In the genomic region with DNA sequence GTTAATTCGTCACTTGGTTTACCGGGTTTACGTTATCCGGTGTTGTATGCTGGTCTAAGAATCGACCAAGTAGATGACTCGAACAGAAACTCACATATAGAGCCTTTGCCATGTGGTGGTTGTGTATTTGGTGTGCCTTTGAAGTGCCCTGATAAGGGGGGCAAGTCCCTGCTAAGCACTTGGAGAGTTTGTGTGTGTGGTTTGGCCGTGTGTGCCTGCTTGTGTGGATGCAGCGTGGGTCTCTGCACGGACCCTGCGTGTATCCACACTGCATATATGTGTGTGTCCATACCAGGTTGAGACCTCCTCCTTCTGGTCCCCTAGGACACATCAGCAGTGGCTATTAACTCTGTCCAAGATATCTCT, we compare ENCODE assay signal across 19 cellular contexts. TPM values are rescaled to one million over a fixed set of nuclear protein-coding genes. Genes with fewer than 3 reads are reported as not detected.
DNase-seq lines count a peak whose midpoint lies in the region; ATAC-seq and TF ChIP-seq lines count a peak whose summit lies in the region.
"Had no signal": no experiment of that assay in that cellular context is flagged by ENCODE, and none has a peak within 500 bp of the region (broad histone marks: within the 10 kb centered on the region; RNA-seq: fewer than 3 reads in every experiment).

No MANE protein-coding gene starts in this region.

- H3K4me3 Mint-ChIP-seq in CD4-positive, alpha-beta T cell, result peak overlapping the region; percentile 58
- H3K4me3 Mint-ChIP-seq in naive thymus-derived CD8-positive, alpha-beta T cell, result peak overlapping the region; percentile 2 to 70 (median 58)
- no peak overlapping the region for H3K4me3 Mint-ChIP-seq in activated CD4-positive, alpha-beta T cell treated with anti-CD3 and anti-CD28 coated beads, Interleukin-2, amount 10 ng/mL, durations not matched to agents 24 days and 14 days

- no peaks in the 10 kb centered on the region for H3K36me3 ChIP-seq in HUES48 (ENCODE audit: control insufficient read depth, insufficient read depth, low read length)
- H3K36me3 ChIP-seq: prostate gland, vagina had no signal

- intact Hi-C loops in CD4-positive, alpha-beta T cell (cut with DNase I, micrococcal nuclease), result no loop called here
- intact Hi-C loops in activated CD4-positive, alpha-beta T cell treated with anti-CD3 and anti-CD28 coated beads, Interleukin-2, amount 10 ng/mL, durations not matched to agents 24 days and 14 days (cut with micrococcal nuclease), result no loop called here

- H3K4me1 ChIP-seq in HUES48 (ENCODE audit: control insufficient read depth, insufficient read depth, low read length), result peaks cover 28% of the 10 kb centered on the region; the same call in 1 of the 2 replicates
- H3K4me1 ChIP-seq: prostate gland had no signal

- no peak overlapping the region for H3K9ac ChIP-seq in HUES48 (ENCODE audit: low read depth, low read length)

- H3K27ac ChIP-seq in CD4-positive, alpha-beta T cell (ENCODE audit: low read depth, low read length), result no peak overlapping the region
- no peak overlapping the region for H3K27ac ChIP-seq in HUES48 (ENCODE audit: low read depth, low read length)
- H3K27ac ChIP-seq: prostate gland, vagina had no signal

- H3K36me3 Mint-ChIP-seq in CD4-positive, alpha-beta T cell (ENCODE audit: low read depth), result no peaks in the 10 kb centered on the region
- peaks cover 2 to 7% (median 6%) of the 10 kb centered on the region in 3 donors for H3K36me3 Mint-ChIP-seq in naive thymus-derived CD8-positive, alpha-beta T cell
- H3K36me3 Mint-ChIP-seq in activated CD4-positive, alpha-beta T cell treated with anti-CD3 and anti-CD28 coated beads, Interleukin-2, amount 10 ng/mL, durations not matched to agents 24 days and 14 days (ENCODE audit: low read depth), result peaks cover 3% of the 10 kb centered on the region
- H3K36me3 Mint-ChIP-seq: IgD-negative memory B cell had no signal

- POLR2A ChIA-PET in CD4-positive, alpha-beta T cell (lab: Charles Lee), result no interaction called here
- POLR2A ChIA-PET in naive thymus-derived CD8-positive, alpha-beta T cell (lab: Charles Lee), result no interaction called here

- H3K4me1 Mint-ChIP-seq in CD4-positive, alpha-beta T cell (ENCODE audit: low read depth), result peaks cover 14% of the 10 kb centered on the region
- H3K4me1 Mint-ChIP-seq in naive thymus-derived CD8-positive, alpha-beta T cell, result peaks cover 11 to 24% (median 16%) of the 10 kb centered on the region in 4 donors
- peaks cover 2% of the 10 kb centered on the region for H3K4me1 Mint-ChIP-seq in activated CD4-positive, alpha-beta T cell treated with anti-CD3 and anti-CD28 coated beads, Interleukin-2, amount 10 ng/mL, durations not matched to agents 24 days and 14 days

- DNase-seq in CD4-positive, alpha-beta T cell, result no peak
- DNase-seq in cerebellar cortex (ENCODE audit: low spot score) (peak; percentile 41), GM19240 (ENCODE audit: insufficient read length, low spot score) (no peak), NCI-H1105 (lab: John Stamatoyannopoulos, UW) (no peak), medulla oblongata (ENCODE audit: extremely low spot score) (no peak)
- DNase-seq in naive thymus-derived CD8-positive, alpha-beta T cell, result no peak
- DNase-seq in activated CD4-positive, alpha-beta T cell treated with anti-CD3 and anti-CD28 coated beads, Interleukin-2, amount 10 ng/mL, durations not matched to agents 24 days and 14 days, result no peak
- DNase-seq: activated CD4-positive, alpha-beta T cell treated with anti-CD3 and anti-CD28 coated beads, Interleukin-2, amount 50 U/mL, for 48 hours; central memory CD4-positive, alpha-beta T cell; NCI-H1048 had no signal

- no peak for TF ChIP-seq CTCF in CD4-positive, alpha-beta T cell (IDR thresholded peaks at IDR 0.05)

- CTCF ChIA-PET in CD4-positive, alpha-beta T cell (lab: Charles Lee), result no interaction called here

- H3K9me3 ChIP-seq in CD4-positive, alpha-beta T cell (ENCODE audit: control insufficient read depth, low read length), result no peaks in the 10 kb centered on the region
- no peaks in the 10 kb centered on the region for H3K9me3 ChIP-seq in HUES48 (ENCODE audit: control insufficient read depth, insufficient read depth, low read length)
- H3K9me3 ChIP-seq: prostate gland, vagina had no signal

- peaks cover 66% of the 10 kb centered on the region for H3K27me3 ChIP-seq in CD4-positive, alpha-beta T cell (ENCODE audit: control insufficient read depth, insufficient read depth, low read length)
- peaks cover 92% of the 10 kb centered on the region for H3K27me3 ChIP-seq in HUES48 (ENCODE audit: control insufficient read depth, insufficient read depth, low read length)

- peaks cover 77% of the 10 kb centered on the region for H3K27me3 Mint-ChIP-seq in CD4-positive, alpha-beta T cell
- peaks cover 46 to 74% (median 53%) of the 10 kb centered on the region in 5 donors for H3K27me3 Mint-ChIP-seq in naive thymus-derived CD8-positive, alpha-beta T cell
- peaks cover 54% of the 10 kb centered on the region for H3K27me3 Mint-ChIP-seq in activated CD4-positive, alpha-beta T cell treated with anti-CD3 and anti-CD28 coated beads, Interleukin-2, amount 10 ng/mL, durations not matched to agents 24 days and 14 days

- H3K27ac Mint-ChIP-seq in CD4-positive, alpha-beta T cell, result no peak overlapping the region
- no peak overlapping the region for H3K27ac Mint-ChIP-seq in naive thymus-derived CD8-positive, alpha-beta T cell
- H3K27ac Mint-ChIP-seq in activated CD4-positive, alpha-beta T cell treated with anti-CD3 and anti-CD28 coated beads, Interleukin-2, amount 10 ng/mL, durations not matched to agents 24 days and 14 days, result no peak overlapping the region
- H3K27ac Mint-ChIP-seq: IgD-negative memory B cell had no signal

- ATAC-seq in CD4-positive, alpha-beta T cell (ENCODE audit: poor library complexity), result no peak
- ATAC-seq in naive thymus-derived CD8-positive, alpha-beta T cell, result no peak
- ATAC-seq: GM12878 had no signal

- H3K9me3 Mint-ChIP-seq in CD4-positive, alpha-beta T cell, result no peaks in the 10 kb centered on the region
- peaks cover 0 to 16% (median 0%) of the 10 kb centered on the region in 9 donors for H3K9me3 Mint-ChIP-seq in naive thymus-derived CD8-positive, alpha-beta T cell
- no peaks in the 10 kb centered on the region for H3K9me3 Mint-ChIP-seq in activated CD4-positive, alpha-beta T cell treated with anti-CD3 and anti-CD28 coated beads, Interleukin-2, amount 10 ng/mL, durations not matched to agents 24 days and 14 days

- 0 out of 2 replicates have a peak overlapping the region, but pooled peaks have one; percentile 65 for H3K4me3 ChIP-seq in HUES48 (ENCODE audit: low read depth, low read length)
- H3K4me3 ChIP-seq: GM12878, lung had no signal

RNA-seq across cellular contexts. Expression of a gene that starts 2.4 kb away (rescaled TPM):
- total RNA-seq in CD4-positive, alpha-beta T cell, result not detected
- not detected for total RNA-seq in naive thymus-derived CD8-positive, alpha-beta T cell
- under 1 TPM in 2 of 3 donors, not detected in 1; 0.08 to 0.43 TPM for polyA plus RNA-seq in naive thymus-derived CD8-positive, alpha-beta T cell
- not detected in 2 replicates for total RNA-seq in activated CD4-positive, alpha-beta T cell treated with anti-CD3 and anti-CD28 coated beads, Interleukin-2, amount 10 ng/mL, durations not matched to agents 24 days and 14 days
- total RNA-seq: Daoy; GM12878; T-helper 2 cell treated with Interferon-gamma antibody and Interleukin-4, amounts not matched to agents 100 ng/mL and 5 ng/mL, for 36 hours had no signal
- polyA plus RNA-seq: BJ had no signal
